ENCODE assay signal across 9 cellular contexts in the genomic region with DNA sequence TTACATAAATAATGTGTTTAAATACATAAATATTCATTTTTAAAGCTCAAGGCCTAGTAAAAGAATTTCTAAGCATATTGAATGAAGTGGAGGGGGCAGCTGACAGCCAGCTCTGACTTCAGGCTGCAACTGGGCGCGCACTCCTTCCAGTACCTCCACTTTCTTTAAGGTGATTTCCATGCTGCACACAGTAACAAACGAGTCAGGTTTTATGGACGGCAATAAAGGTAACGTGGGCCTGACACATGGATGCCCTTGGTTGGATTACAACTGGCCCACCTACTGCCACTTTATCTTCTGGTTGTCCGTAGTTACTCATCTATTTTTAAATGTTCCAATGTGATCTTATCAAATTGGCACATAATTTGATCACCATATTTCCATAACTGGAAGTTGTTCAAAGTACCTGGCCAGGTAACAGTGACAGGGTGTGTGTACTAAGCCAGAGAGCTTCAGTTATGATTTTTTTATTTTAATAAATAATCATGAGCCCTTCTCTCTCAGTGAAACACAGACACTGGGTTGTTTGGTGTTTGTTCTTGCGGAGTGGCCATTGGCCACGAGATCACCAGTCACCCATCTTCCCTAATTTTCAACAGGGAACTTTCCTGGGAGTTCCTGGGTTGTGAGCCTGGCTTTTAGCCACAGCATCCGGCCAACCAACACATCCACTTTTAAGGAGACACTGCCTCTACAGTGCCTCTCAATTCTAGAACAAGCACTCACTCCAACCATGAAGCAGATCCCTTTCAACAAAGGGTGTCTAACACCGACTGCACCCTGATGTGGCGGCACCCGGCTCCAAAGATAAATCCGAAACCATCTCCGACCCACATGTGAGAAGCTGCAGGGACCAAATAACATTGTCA. TPM values are rescaled to one million over a fixed set of nuclear protein-coding genes. Genes with fewer than 3 reads are reported as not detected.
DNase-seq lines count a peak whose midpoint lies in the region; ATAC-seq and TF ChIP-seq lines count a peak whose summit lies in the region.
"Had no signal": no experiment of that assay in that cellular context is flagged by ENCODE, and none has a peak within 500 bp of the region (broad histone marks: within the 10 kb centered on the region; RNA-seq: fewer than 3 reads in every experiment).

No MANE protein-coding gene starts in this region.

- H3K4me3 ChIP-seq in duodenal mucosa (ENCODE audit: low read depth in 1 of 2, low read length in 2 of 2), result peak overlapping the region; percentile 16 to 57
- no peak overlapping the region for H3K4me3 ChIP-seq in mucosa of descending colon
- H3K4me3 ChIP-seq in uterus, result no peak overlapping the region

- peaks cover 50 to 54% of the 10 kb centered on the region in 2 donors for H3K4me1 ChIP-seq in duodenal mucosa (ENCODE audit: control insufficient read depth in 1 of 2, insufficient read depth in 2 of 2, low read length in 2 of 2)
- H3K4me1 ChIP-seq in mucosa of descending colon (ENCODE audit: low read depth), result peaks cover 42% of the 10 kb centered on the region
- H3K4me1 ChIP-seq in uterus, result peaks cover 0 to 12% of the 10 kb centered on the region in 2 donors

- H3K9me3 ChIP-seq in duodenal mucosa (ENCODE audit: control insufficient read depth in 1 of 2, low read length in 2 of 2) (no peaks in the 10 kb centered on the region), mucosa of descending colon (no peaks in the 10 kb centered on the region), uterus (no peaks in the 10 kb centered on the region)

- DNase-seq in Right ventricle myocardium inferior (ENCODE audit: missing footprints) (no peak), cardiac septum (ENCODE audit: low spot score) (no peak), mucosa of descending colon (peak in 1 of 3 donors; percentile 70), uterus (peak in 1 of 2 donors; percentile 37), NCI-H146 (lab: John Stamatoyannopoulos, UW) (no peak)

- TF ChIP-seq POLR2A in uterus (IDR thresholded peaks at IDR 0.05), result no peak

- no peaks in the 10 kb centered on the region for H3K27me3 ChIP-seq in duodenal mucosa (ENCODE audit: control insufficient read depth in 1 of 2, insufficient read depth in 2 of 2, low read length in 2 of 2)
- H3K27me3 ChIP-seq in uterus, result no peaks in the 10 kb centered on the region

- TF ChIP-seq CTCF in mucosa of descending colon (IDR thresholded peaks at IDR 0.05), result no peak
- TF ChIP-seq CTCF in uterus (IDR thresholded peaks at IDR 0.05), result no peak

- H3K36me3 ChIP-seq in duodenal mucosa (ENCODE audit: control insufficient read depth in 1 of 2, insufficient read depth in 2 of 2, low read length in 2 of 2) (peaks cover 0 to 2% of the 10 kb centered on the region in 2 donors), mucosa of descending colon (ENCODE audit: low read depth) (no peaks in the 10 kb centered on the region), uterus (no peaks in the 10 kb centered on the region)

- intact Hi-C loops in Right ventricle myocardium inferior (cut with DNase I), result no loop called here
- intact Hi-C loops in cardiac septum (cut with DNase I), result loop anchor here (5.0 kb wide), 1 partner anchor 50 kb away; a partner anchor contains a TSS
- intact Hi-C loops in mucosa of descending colon (cut with DNase I, micrococcal nuclease), result loop anchor here in 1 of 2 donors (10.0 kb wide), 1 partner anchor 48 kb away; a partner anchor contains a TSS
- intact Hi-C loops in uterus (cut with DNase I; ENCODE audit: low total_unique reads), result no loop called here

- H3K9ac ChIP-seq in duodenal mucosa (ENCODE audit: low read depth in 1 of 2, low read length in 2 of 2), result no peak overlapping the region

- ATAC-seq in Right ventricle myocardium inferior, result peak; percentile 73
- ATAC-seq in mucosa of descending colon, result peak; percentile 87
- ATAC-seq in HG03342 (IDR thresholded peaks at IDR 0.05; ENCODE audit: unreplicated experiment), result no peak
- no peak for ATAC-seq in GM21367 (IDR thresholded peaks at IDR 0.05; ENCODE audit: unreplicated experiment)
- ATAC-seq: activated CD4-positive, CD25-positive, alpha-beta regulatory T cell treated with anti-CD3 and anti-CD28 coated beads, Interleukin-2, amount 50 U/mL, for 24 hours had no signal

- H3K27ac ChIP-seq in duodenal mucosa (ENCODE audit: low read depth, low read length) (no peak overlapping the region), uterus (peak overlapping the region; percentile 2 to 54)

RNA-seq across cellular contexts. Expression of a gene that starts 50.2 kb away (rescaled TPM):
- total RNA-seq in Right ventricle myocardium inferior (127 TPM), cardiac septum (87.6 TPM), mucosa of descending colon (100 to 1,000 TPM in 2 of 3 donors, 10 to 100 TPM in 1; 77.4 to 154 (median 113) TPM), uterus (100 to 1,000 TPM in 1 of 4 donors, 10 to 100 TPM in 3; 37.7 to 103 (median 74.9) TPM)

Comparison
In these comparisons a context has a peak if more than half of its experiments do, and no peak if none do; other contexts are left out.
1. ATAC-seq: peak in Right ventricle myocardium inferior (single experiment) and mucosa of descending colon (single experiment); none in HG03342 (single experiment) and GM21367 (single experiment).
2. H3K4me3 ChIP-seq: peak in duodenal mucosa (2 of 2); none in mucosa of descending colon (single experiment) and uterus (0 of 2).